8 cellular contexts compared by ENCODE assay signal in the genomic region with DNA sequence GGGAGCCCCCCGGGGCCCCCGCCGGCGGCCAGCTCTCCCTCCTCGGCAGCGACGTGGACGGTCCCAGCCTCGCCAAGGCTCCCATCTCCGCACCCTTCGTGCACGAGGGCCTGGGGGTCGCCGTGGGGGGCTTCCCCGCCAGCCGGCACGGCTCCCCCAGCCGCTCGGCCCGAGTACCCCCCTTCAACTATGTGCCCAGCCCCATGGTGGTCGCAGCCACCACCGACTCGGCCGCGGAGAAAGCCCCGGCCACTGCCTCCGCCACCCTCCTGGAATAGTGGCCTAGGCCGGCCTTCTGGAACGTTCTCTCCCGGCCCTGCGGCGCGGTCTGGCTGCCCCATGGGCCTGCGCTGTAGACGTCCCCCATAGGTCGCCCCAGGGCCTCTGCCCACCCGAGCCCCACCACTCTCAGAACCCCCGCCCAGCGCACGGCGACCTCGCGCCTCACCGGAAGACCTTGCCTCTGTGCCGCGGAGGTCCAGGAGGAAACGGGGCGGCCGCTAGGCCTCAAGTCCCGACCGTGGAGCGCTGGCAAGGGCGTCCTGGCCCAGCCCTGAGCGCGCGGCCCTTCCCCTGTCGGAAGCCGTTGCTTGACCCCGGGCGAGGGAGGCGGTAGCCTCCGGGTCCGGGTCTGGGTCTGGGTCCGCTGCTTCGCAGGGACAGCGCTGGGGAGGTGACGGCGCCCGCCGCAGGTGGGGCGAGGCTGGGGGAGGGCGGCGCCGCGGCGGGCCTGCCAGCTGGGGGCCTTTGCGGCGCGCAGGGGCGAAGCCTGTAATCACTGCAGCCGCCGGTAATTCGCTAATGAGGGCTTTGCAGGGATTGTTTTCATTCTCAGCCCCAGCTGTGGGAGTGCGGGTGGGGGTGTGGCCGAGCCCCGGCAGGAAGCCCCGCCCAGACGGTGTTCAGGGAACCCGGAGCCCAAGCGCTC. TPM values are rescaled to one million over a fixed set of nuclear protein-coding genes. Genes with fewer than 3 reads are reported as not detected.
DNase-seq lines count a peak whose midpoint lies in the region; ATAC-seq and TF ChIP-seq lines count a peak whose summit lies in the region.

No MANE protein-coding gene starts in this region.

- peaks cover 11 to 49% of the 10 kb centered on the region in 2 donors for H3K4me1 ChIP-seq in gastrocnemius medialis

- intact Hi-C loops in gastrocnemius medialis (cut with DNase I; ENCODE audit: low total_unique reads), result no loop called here

- no peak overlapping the region for H3K27ac ChIP-seq in gastrocnemius medialis

- DNase-seq in GM06990 (ENCODE audit: extremely low read depth, insufficient read length) (peak; percentile 51), NCI-H524 treated with DMSO at 0.1 percent for 48 hours (lab: John Stamatoyannopoulos, UW) (peak; percentile 37), globus pallidus (ENCODE audit: low spot score) (peak; percentile 35), gastrocnemius medialis (no peak), NCI-H345 treated with DMSO at 0.1 percent for 48 hours (lab: John Stamatoyannopoulos, UW; ENCODE audit: unreplicated experiment) (no peak)
- DNase-seq in activated T-cell treated with anti-CD3 and anti-CD28 coated beads, Interleukin-2, amount 50 U/mL, for 48 hours, result peak; percentile 77 to 83

- no peak for TF ChIP-seq POLR2A in gastrocnemius medialis (IDR thresholded peaks at IDR 0.05)

- H3K36me3 ChIP-seq in GM06990 (ENCODE audit: control insufficient read depth, insufficient read depth, low read length) (peaks cover 2% of the 10 kb centered on the region), gastrocnemius medialis (no peaks in the 10 kb centered on the region)

- no peak for ATAC-seq in gastrocnemius medialis
- no peak for ATAC-seq in GM21526 (IDR thresholded peaks at IDR 0.05; ENCODE audit: low FRiP score, unreplicated experiment)
- no peak for ATAC-seq in HG03354 (IDR thresholded peaks at IDR 0.05; ENCODE audit: poor library complexity, severe bottlenecking, unreplicated experiment)

- H3K27me3 ChIP-seq in GM06990 (replicated peaks; ENCODE audit: control insufficient read depth, insufficient read depth, low read length) (no peaks in the 10 kb centered on the region; the same call in 1 of the 2 replicates), gastrocnemius medialis (peaks cover 72 to 78% (median 72%) of the 10 kb centered on the region in 3 donors)

- TF ChIP-seq CTCF in GM06990 (IDR thresholded peaks at IDR 0.05; ENCODE audit: insufficient read depth, low read length, poor library complexity, severe bottlenecking) (no peak), gastrocnemius medialis (IDR thresholded peaks at IDR 0.05 in 4 of 5, conservative IDR thresholded peaks at IDR 0.05 in 1 of 5) (no peak)

- H3K9me3 ChIP-seq in gastrocnemius medialis, result no peaks in the 10 kb centered on the region

- in situ Hi-C loops in gastrocnemius medialis (cut with MboI; ENCODE audit: low sequenced_read_pairs in 4 of 4), result no loop called here

- no peak overlapping the region for H3K4me3 ChIP-seq in GM06990 (replicated peaks; ENCODE audit: low read depth, low read length)
- H3K4me3 ChIP-seq in gastrocnemius medialis, result peak overlapping the region; percentile 26 to 52 (median 42)

RNA-seq across cellular contexts. Expression of a gene that starts 8.8 kb away (rescaled TPM):
- total RNA-seq in gastrocnemius medialis, result 10 to 100 TPM; 18.7 to 25.7 (median 19.9) TPM

RNA-seq across cellular contexts. Expression of a gene that starts 19.9 kb away (rescaled TPM):
- under 1 TPM; 0.12 to 0.60 (median 0.37) TPM for total RNA-seq in gastrocnemius medialis

RNA-seq across cellular contexts. Expression of a gene that starts 20.3 kb away (rescaled TPM):
- under 1 TPM in 1 of 4 donors, not detected in 3; 0.04 TPM for total RNA-seq in gastrocnemius medialis

RNA-seq across cellular contexts. Expression of a gene that starts 20.8 kb away (rescaled TPM):
- 1 to 10 TPM; 1.1 to 2.3 (median 1.5) TPM for total RNA-seq in gastrocnemius medialis

RNA-seq across cellular contexts. Expression of a gene that starts 32.0 kb away (rescaled TPM):
- total RNA-seq in gastrocnemius medialis, result 1,000 to 10,000 TPM; 2,323 to 3,835 (median 2,607) TPM

Comparison
In these comparisons a context has a peak if more than half of its experiments do, and no peak if none do; other contexts are left out.
1. DNase-seq: peak in GM06990 (single experiment), NCI-H524 treated with DMSO at 0.1 percent for 48 hours (single experiment), activated T-cell treated with anti-CD3 and anti-CD28 coated beads, Interleukin-2, amount 50 U/mL, for 48 hours (2 of 2) and globus pallidus (single experiment); none in gastrocnemius medialis (0 of 2) and NCI-H345 treated with DMSO at 0.1 percent for 48 hours (single experiment).